12 cellular contexts compared by ENCODE assay signal in genomic region chr7:105097619-105098018, GRCh38.
A peak's percentile ranks its signal among the peaks of the same experiment; 100 is the strongest.
DNase-seq lines count a peak whose midpoint lies in the region; ATAC-seq and TF ChIP-seq lines count a peak whose summit lies in the region.
"Had no signal": no experiment of that assay in that cellular context is flagged by ENCODE, and none has a peak within 500 bp of the region (broad histone marks: within the 10 kb centered on the region; RNA-seq: fewer than 3 reads in every experiment).

No MANE protein-coding gene starts in this region.

- TF ChIP-seq CTCF in osteocyte (IDR thresholded peaks at IDR 0.05), result no peak

- H3K27me3 ChIP-seq in H7 (ENCODE audit: control insufficient read depth, insufficient read depth, low read length), result no peaks in the 10 kb centered on the region
- H3K27me3 ChIP-seq: gastroesophageal sphincter had no signal

- no peak for ATAC-seq in effector memory CD8-positive, alpha-beta T cell (replicated peaks)
- no peak for ATAC-seq in GM19463 (IDR thresholded peaks at IDR 0.05; ENCODE audit: unreplicated experiment)
- ATAC-seq: gastroesophageal sphincter, HepG2 had no signal

- H3K4me1 Mint-ChIP-seq in effector memory CD8-positive, alpha-beta T cell (ENCODE audit: low read depth in 2 of 2), result peaks cover 10 to 33% of the 10 kb centered on the region in 2 donors
- H3K4me1 Mint-ChIP-seq in osteocyte (ENCODE audit: unreplicated experiment), result peaks cover 24% of the 10 kb centered on the region
- H3K4me1 Mint-ChIP-seq: neural crest cell had no signal

- DNase-seq in EL (peak; percentile 94), NCI-H2196 (lab: John Stamatoyannopoulos, UW; ENCODE audit: unreplicated experiment) (peak; percentile 54), osteocyte (ENCODE audit: extremely low spot score, unreplicated experiment) (no peak), H7 (no peak)
- no peak for DNase-seq in effector memory CD8-positive, alpha-beta T cell
- DNase-seq in activated CD4-positive, alpha-beta T cell treated with anti-CD3 and anti-CD28 coated beads, Interleukin-2, amount 50 U/mL, for 4 hours, result no peak
- no peak for DNase-seq in activated CD8-positive, alpha-beta memory T cell treated with anti-CD3 and anti-CD28 coated beads for 24 hours
- DNase-seq: GOT3 had no signal

- H3K36me3 ChIP-seq in H7 (replicated peaks; ENCODE audit: control insufficient read depth, insufficient read depth, low read length), result no peaks in the 10 kb centered on the region; the same call in none of the 2 replicates

- H3K27ac Mint-ChIP-seq in effector memory CD8-positive, alpha-beta T cell, result peak overlapping the region; percentile 30 to 62
- peak overlapping the region; percentile 42 for H3K27ac Mint-ChIP-seq in osteocyte (ENCODE audit: unreplicated experiment)

- H3K27me3 Mint-ChIP-seq in effector memory CD8-positive, alpha-beta T cell, result no peaks in the 10 kb centered on the region
- H3K27me3 Mint-ChIP-seq in osteocyte (ENCODE audit: unreplicated experiment), result no peaks in the 10 kb centered on the region

- H3K9me3 Mint-ChIP-seq in effector memory CD8-positive, alpha-beta T cell, result no peaks in the 10 kb centered on the region
- H3K9me3 Mint-ChIP-seq in osteocyte (ENCODE audit: unreplicated experiment), result no peaks in the 10 kb centered on the region
- H3K9me3 Mint-ChIP-seq: neural crest cell had no signal

- peaks cover 85% of the 10 kb centered on the region for H3K36me3 Mint-ChIP-seq in effector memory CD8-positive, alpha-beta T cell (ENCODE audit: insufficient read depth)
- H3K36me3 Mint-ChIP-seq in osteocyte (ENCODE audit: unreplicated experiment), result peaks cover 30% of the 10 kb centered on the region

- no peak overlapping the region for H3K4me3 Mint-ChIP-seq in effector memory CD8-positive, alpha-beta T cell
- no peak overlapping the region for H3K4me3 Mint-ChIP-seq in osteocyte (ENCODE audit: unreplicated experiment)
- H3K4me3 Mint-ChIP-seq: neural crest cell had no signal

- H3K4me3 ChIP-seq in H7 (ENCODE audit: insufficient read depth, low read depth, low read length), result no peak overlapping the region
- H3K4me3 ChIP-seq: gastroesophageal sphincter had no signal

Comparison
In these comparisons a context has a peak if more than half of its experiments do, and no peak if none do; other contexts are left out.
1. DNase-seq: peak in EL (single experiment) and NCI-H2196 (single experiment); none in effector memory CD8-positive, alpha-beta T cell (0 of 3), osteocyte (single experiment), activated CD4-positive, alpha-beta T cell treated with anti-CD3 and anti-CD28 coated beads, Interleukin-2, amount 50 U/mL, for 4 hours (0 of 2), H7 (single experiment) and activated CD8-positive, alpha-beta memory T cell treated with anti-CD3 and anti-CD28 coated beads for 24 hours (single experiment).